29 cellular contexts compared by ENCODE assay signal in genomic region chr19:7704280-7705060, GRCh38. TPM values are rescaled to one million over a fixed set of nuclear protein-coding genes. Genes with fewer than 3 reads are reported as not detected.
DNase-seq lines count a peak whose midpoint lies in the region; ATAC-seq and TF ChIP-seq lines count a peak whose summit lies in the region.
"Had no signal": no experiment of that assay in that cellular context is flagged by ENCODE, and none has a peak within 500 bp of the region (broad histone marks: within the 10 kb centered on the region; RNA-seq: fewer than 3 reads in every experiment).

No MANE protein-coding gene starts in this region.

- no peak overlapping the region for H3K27ac ChIP-seq in testis
- H3K27ac ChIP-seq: breast epithelium, suprapubic skin had no signal

- H3K36me3 Mint-ChIP-seq in activated naive CD8-positive, alpha-beta T cell: no peaks in the 10 kb centered on the region
- H3K36me3 Mint-ChIP-seq in activated naive CD8-positive, alpha-beta T cell treated with anti-CD3 and anti-CD28 coated beads, Interleukin-2, amount 50 U/mL, for 24 hours (ENCODE audit: low read depth): no peaks in the 10 kb centered on the region
- H3K36me3 Mint-ChIP-seq in T-helper 17 cell (ENCODE audit: low read depth): peaks cover 2% of the 10 kb centered on the region
- H3K36me3 Mint-ChIP-seq in stimulated activated memory B cell treated with anti-CD40 and anti-IgM and Interleukin-4, amounts not matched to agents 10 μg/mL and 1 μg/mL and 100 μg/mL, for 72 hours: peaks cover 27% of the 10 kb centered on the region

- no peaks in the 10 kb centered on the region for H3K27me3 ChIP-seq in testis

- H3K36me3 ChIP-seq in testis (ENCODE audit: low read depth, missing control alignments): no peaks in the 10 kb centered on the region
- H3K36me3 ChIP-seq: breast epithelium, heart right ventricle, suprapubic skin had no signal

- TF ChIP-seq CTCF in testis (IDR thresholded peaks at IDR 0.05): no peak

- no peaks in the 10 kb centered on the region for H3K27me3 Mint-ChIP-seq in activated naive CD8-positive, alpha-beta T cell
- H3K27me3 Mint-ChIP-seq in activated naive CD8-positive, alpha-beta T cell treated with anti-CD3 and anti-CD28 coated beads, Interleukin-2, amount 50 U/mL, for 24 hours: peaks cover 3% of the 10 kb centered on the region
- H3K27me3 Mint-ChIP-seq in T-helper 17 cell: peaks cover 2% of the 10 kb centered on the region
- no peaks in the 10 kb centered on the region for H3K27me3 Mint-ChIP-seq in stimulated activated memory B cell treated with anti-CD40 and anti-IgM and Interleukin-4, amounts not matched to agents 10 μg/mL and 1 μg/mL and 100 μg/mL, for 72 hours

- no peaks in the 10 kb centered on the region for H3K4me1 ChIP-seq in testis
- H3K4me1 ChIP-seq: breast epithelium had no signal

- no peak for TF ChIP-seq POLR2A in testis (IDR thresholded peaks at IDR 0.05)

- no peak for DNase-seq in activated naive CD8-positive, alpha-beta T cell treated with anti-CD3 and anti-CD28 coated beads, Interleukin-2, amount 50 U/mL, for 24 hours
- no peak for DNase-seq in T-helper 17 cell
- DNase-seq in testis: no peak
- no peak for DNase-seq in NK-92 treated with Interleukin-12 subunit alpha and Interleukin-12 subunit beta, amount 100 ng/mL, for 24 hours (lab: John Stamatoyannopoulos, UW)
- DNase-seq: activated CD4-positive, alpha-beta T cell treated with anti-CD3 and anti-CD28 coated beads, Interleukin-2, amount 10 ng/mL, durations not matched to agents 24 days and 14 days; activated naive CD4-positive, alpha-beta T cell; activated T-cell treated with anti-CD3 and anti-CD28 coated beads, Interleukin-2, amount 50 U/mL, for 48 hours; amygdala; effector CD8-positive, alpha-beta T cell; EL; heart right ventricle; NCI-H2029 treated with DMSO at 0.1 percent for 48 hours; NCI-H226; NCI-H748 treated with DMSO at 0.1 percent for 48 hours; occipital lobe; RPMI8226; stimulated activated CD4-positive, alpha-beta T cell treated with anti-CD3 and anti-CD28 coated beads, Interleukin-1b, Interleukin-23, amount 100 ng/mL, for 48 hours had no signal

- H3K4me3 Mint-ChIP-seq in activated naive CD8-positive, alpha-beta T cell: no peak overlapping the region
- H3K4me3 Mint-ChIP-seq in activated naive CD8-positive, alpha-beta T cell treated with anti-CD3 and anti-CD28 coated beads, Interleukin-2, amount 50 U/mL, for 24 hours: no peak overlapping the region
- H3K4me3 Mint-ChIP-seq in T-helper 17 cell: no peak overlapping the region
- peak overlapping the region; percentile 25 for H3K4me3 Mint-ChIP-seq in stimulated activated memory B cell treated with anti-CD40 and anti-IgM and Interleukin-4, amounts not matched to agents 10 μg/mL and 1 μg/mL and 100 μg/mL, for 72 hours
- H3K4me3 Mint-ChIP-seq: activated CD4-positive, alpha-beta T cell treated with anti-CD3 and anti-CD28 coated beads, Interleukin-2, amount 10 ng/mL, durations not matched to agents 24 days and 14 days had no signal

- H3K4me3 ChIP-seq in testis: no peak overlapping the region
- H3K4me3 ChIP-seq: breast epithelium, heart right ventricle, skin epidermis, suprapubic skin had no signal

- H3K9me3 Mint-ChIP-seq in activated naive CD8-positive, alpha-beta T cell (ENCODE audit: low read depth): no peaks in the 10 kb centered on the region
- H3K9me3 Mint-ChIP-seq in activated naive CD8-positive, alpha-beta T cell treated with anti-CD3 and anti-CD28 coated beads, Interleukin-2, amount 50 U/mL, for 24 hours: no peaks in the 10 kb centered on the region
- H3K9me3 Mint-ChIP-seq in stimulated activated memory B cell treated with anti-CD40 and anti-IgM and Interleukin-4, amounts not matched to agents 10 μg/mL and 1 μg/mL and 100 μg/mL, for 72 hours: peaks cover 3% of the 10 kb centered on the region
- H3K9me3 Mint-ChIP-seq: activated CD4-positive, alpha-beta T cell treated with anti-CD3 and anti-CD28 coated beads, Interleukin-2, amount 10 ng/mL, durations not matched to agents 24 days and 14 days had no signal

- 81 to 100% methylated on average over 1 to 6 of the region's 6 CpGs for WGBS in testis, 2 donors

- ATAC-seq in activated naive CD8-positive, alpha-beta T cell treated with anti-CD3 and anti-CD28 coated beads, Interleukin-2, amount 50 U/mL, for 24 hours: no peak
- no peak for ATAC-seq in T-helper 17 cell
- no peak for ATAC-seq in stimulated activated memory B cell treated with anti-CD40 and anti-IgM and Interleukin-4, amounts not matched to agents 10 μg/mL and 1 μg/mL and 100 μg/mL, for 72 hours
- ATAC-seq: heart right ventricle had no signal

- H3K27ac Mint-ChIP-seq in activated naive CD8-positive, alpha-beta T cell: peak overlapping the region; percentile 93
- no peak overlapping the region for H3K27ac Mint-ChIP-seq in activated naive CD8-positive, alpha-beta T cell treated with anti-CD3 and anti-CD28 coated beads, Interleukin-2, amount 50 U/mL, for 24 hours
- peak overlapping the region; percentile 95 for H3K27ac Mint-ChIP-seq in T-helper 17 cell
- H3K27ac Mint-ChIP-seq in stimulated activated memory B cell treated with anti-CD40 and anti-IgM and Interleukin-4, amounts not matched to agents 10 μg/mL and 1 μg/mL and 100 μg/mL, for 72 hours: peak overlapping the region; percentile 100

- H3K4me1 Mint-ChIP-seq in activated naive CD8-positive, alpha-beta T cell (ENCODE audit: low read depth): peaks cover 53% of the 10 kb centered on the region
- peaks cover 66% of the 10 kb centered on the region for H3K4me1 Mint-ChIP-seq in activated naive CD8-positive, alpha-beta T cell treated with anti-CD3 and anti-CD28 coated beads, Interleukin-2, amount 50 U/mL, for 24 hours
- H3K4me1 Mint-ChIP-seq in T-helper 17 cell: peaks cover 38% of the 10 kb centered on the region
- H3K4me1 Mint-ChIP-seq in stimulated activated memory B cell treated with anti-CD40 and anti-IgM and Interleukin-4, amounts not matched to agents 10 μg/mL and 1 μg/mL and 100 μg/mL, for 72 hours: peaks cover 95% of the 10 kb centered on the region

- intact Hi-C loops in testis (cut with DNase I; ENCODE audit: low total_unique reads): no loop called here

- H3K9me3 ChIP-seq in T-helper 17 cell (ENCODE audit: control insufficient read depth, low read length, poor library complexity, severe bottlenecking) (no peaks in the 10 kb centered on the region), testis (no peaks in the 10 kb centered on the region)
- H3K9me3 ChIP-seq: breast epithelium, heart right ventricle, suprapubic skin had no signal

RNA-seq across cellular contexts. Expression of gene FCER2, which starts 2.5 kb away (rescaled TPM):
- total RNA-seq in T-helper 17 cell: 1 to 10 TPM in 1 of 2 donors, not detected in 1; 7.0 TPM
- under 1 TPM; 0.79 to 0.87 TPM for total RNA-seq in testis
- 1.1 TPM for polyA plus RNA-seq in testis (ENCODE audit: insufficient read depth, low read depth, low replicate concordance)
- total RNA-seq: A673; activated CD4-positive, alpha-beta T cell treated with anti-CD3 and anti-CD28 coated beads, Interleukin-2, amount 10 ng/mL, durations not matched to agents 24 days and 14 days; epithelial cell of proximal tubule; lung microvascular endothelial cell; M059J; occipital lobe; SK-MEL-5; suprapubic skin; T-helper 1 cell treated with Interleukin-12 subunit alpha and Interleukin-12 subunit beta and Interleukin-4 antibody, amounts not matched to agents 30 ng/mL and 1 ng/mL, for 36 hours had no signal
- polyA plus RNA-seq: BJ had no signal

RNA-seq across cellular contexts. Expression of gene TRAPPC5, which starts 23.8 kb away (rescaled TPM):
- total RNA-seq in T-helper 17 cell: 10 to 100 TPM; 55.5 to 69.8 TPM
- 100 to 1,000 TPM; 194 to 226 TPM for total RNA-seq in testis
- polyA plus RNA-seq in testis (ENCODE audit: insufficient read depth, low read depth, low replicate concordance): 214 TPM

RNA-seq across cellular contexts. Expression of gene CLEC4G, which starts 27.4 kb away (rescaled TPM):
- total RNA-seq in T-helper 17 cell: not detected
- total RNA-seq in testis: 1 to 10 TPM in 1 of 2 donors, not detected in 1; 1.2 TPM
- 0.71 TPM for polyA plus RNA-seq in testis (ENCODE audit: insufficient read depth, low read depth, low replicate concordance)
- total RNA-seq: A673; activated CD4-positive, alpha-beta T cell treated with anti-CD3 and anti-CD28 coated beads, Interleukin-2, amount 10 ng/mL, durations not matched to agents 24 days and 14 days; epithelial cell of proximal tubule; lung microvascular endothelial cell; M059J; SK-MEL-5; T-helper 1 cell treated with Interleukin-12 subunit alpha and Interleukin-12 subunit beta and Interleukin-4 antibody, amounts not matched to agents 30 ng/mL and 1 ng/mL, for 36 hours had no signal
- polyA plus RNA-seq: BJ had no signal

RNA-seq across cellular contexts. Expression of gene MCEMP1, which starts 27.6 kb away (rescaled TPM):
- total RNA-seq in T-helper 17 cell: under 1 TPM; 0.52 to 0.68 TPM
- not detected for total RNA-seq in testis
- polyA plus RNA-seq in testis (ENCODE audit: insufficient read depth, low read depth, low replicate concordance): not detected
- total RNA-seq: activated CD4-positive, alpha-beta T cell treated with anti-CD3 and anti-CD28 coated beads, Interleukin-2, amount 10 ng/mL, durations not matched to agents 24 days and 14 days; epithelial cell of proximal tubule; lung microvascular endothelial cell; M059J; SK-MEL-5; T-helper 1 cell treated with Interleukin-12 subunit alpha and Interleukin-12 subunit beta and Interleukin-4 antibody, amounts not matched to agents 30 ng/mL and 1 ng/mL, for 36 hours had no signal
- polyA plus RNA-seq: BJ had no signal

RNA-seq across cellular contexts. Expression of gene RETN, which starts 35.6 kb away (rescaled TPM):
- not detected for total RNA-seq in T-helper 17 cell
- not detected for total RNA-seq in testis
- polyA plus RNA-seq in testis (ENCODE audit: insufficient read depth, low read depth, low replicate concordance): 1.9 TPM
- total RNA-seq: A673; activated CD4-positive, alpha-beta T cell treated with anti-CD3 and anti-CD28 coated beads, Interleukin-2, amount 10 ng/mL, durations not matched to agents 24 days and 14 days; breast epithelium; epithelial cell of proximal tubule; lung microvascular endothelial cell; M059J; SK-MEL-5; suprapubic skin; T-helper 1 cell treated with Interleukin-12 subunit alpha and Interleukin-12 subunit beta and Interleukin-4 antibody, amounts not matched to agents 30 ng/mL and 1 ng/mL, for 36 hours had no signal
- polyA plus RNA-seq: BJ had no signal
